In genomic region chr1:64470670-64471217, GRCh38 we compare ENCODE assay signal across 8 cellular contexts. TPM values are rescaled to one million over a fixed set of nuclear protein-coding genes. Genes with fewer than 3 reads are reported as not detected.
A peak's percentile ranks its signal among the peaks of the same experiment; 100 is the strongest.
DNase-seq lines count a peak whose midpoint lies in the region; ATAC-seq, FAIRE-seq and TF ChIP-seq lines count a peak whose summit lies in the region.

No MANE protein-coding gene starts in this region.

- H3K79me1 ChIP-seq in H1 (ENCODE audit: low read depth, low read length), result no peaks in the 10 kb centered on the region; the same call in 1 of the 2 replicates

- 0 out of 2 replicates have a peak overlapping the region, but pooled peaks have one; percentile 12 for H2BK15ac ChIP-seq in H1 (ENCODE audit: low read length)

- H3K4me3 ChIP-seq in H1 (ENCODE audit: extremely low read depth in 1 of 4, insufficient read depth in 2 of 4, low read depth in 3 of 4, low read length in 4 of 4) (peak overlapping the region; percentile 76 to 94 (median 90)), mononuclear cell (ENCODE audit: low read length) (peak overlapping the region; percentile 31), urinary bladder (ENCODE audit: low read depth, low read length) (peak overlapping the region; percentile 86)

- no peak for TF ChIP-seq EP300 in H1 (IDR thresholded peaks at IDR 0.05; ENCODE audit: borderline replicate concordance in 1 of 2, low read depth in 2 of 2, low read length in 2 of 2)

- peak overlapping the region; percentile 66 for H2BK120ac ChIP-seq in H1 (replicated peaks; ENCODE audit: low read depth, low read length)

- peak overlapping the region; percentile 78 for H3K56ac ChIP-seq in H1 (replicated peaks; ENCODE audit: insufficient read length, low read depth, low read length)

- peak overlapping the region; percentile 56 to 86 (median 72) for H3K9ac ChIP-seq in H1 (replicated peaks in 1 of 4; ENCODE audit: extremely low read depth in 1 of 4, low read depth in 3 of 4, low read length in 3 of 4)

- H3K23me2 ChIP-seq in H1 (ENCODE audit: low read depth, low read length), result peaks cover 24% of the 10 kb centered on the region

- no peaks in the 10 kb centered on the region for H3K9me3 Mint-ChIP-seq in activated CD8-positive, alpha-beta memory T cell treated with anti-CD3 and anti-CD28 coated beads, Interleukin-2, amount 10 ng/mL, durations not matched to agents 7 days and 5 days (ENCODE audit: low read depth)

- TF ChIP-seq CTCF in H1 (IDR thresholded peaks at IDR 0.05; ENCODE audit: control extremely low read depth in 1 of 3, insufficient read depth in 1 of 3, low read depth in 1 of 3, low read length in 3 of 3), result no peak

- H3K27ac Mint-ChIP-seq in activated CD8-positive, alpha-beta memory T cell treated with anti-CD3 and anti-CD28 coated beads, Interleukin-2, amount 10 ng/mL, durations not matched to agents 7 days and 5 days, result no peak overlapping the region

- no peak overlapping the region for H3K4ac ChIP-seq in H1 (replicated peaks; ENCODE audit: insufficient read length, low read depth, low read length)

- peak overlapping the region; percentile 60 for H3K4me3 Mint-ChIP-seq in activated CD8-positive, alpha-beta memory T cell treated with anti-CD3 and anti-CD28 coated beads, Interleukin-2, amount 10 ng/mL, durations not matched to agents 7 days and 5 days

- H3K27ac ChIP-seq in H1 (ENCODE audit: low read depth, low read length), result no peak overlapping the region
- H3K27ac ChIP-seq in urinary bladder (ENCODE audit: low read depth), result peak overlapping the region; percentile 82

- H4K20me1 ChIP-seq in H1 (replicated peaks in 1 of 2; ENCODE audit: control insufficient read depth in 1 of 2, insufficient read depth in 2 of 2, low read length in 2 of 2), result peaks cover 0 to 8% of the 10 kb centered on the region in 2 experiments

- H2BK5ac ChIP-seq in H1 (ENCODE audit: low read depth, low read length), result peak overlapping the region; percentile 80

- H3K4me2 ChIP-seq in H1 (ENCODE audit: insufficient read depth in 1 of 2, low read depth in 2 of 2, low read length in 2 of 2), result peak overlapping the region; percentile 77 to 81

- no peak overlapping the region for H3K23ac ChIP-seq in H1 (ENCODE audit: insufficient read length)

- no peak; a peak in 1 of 4 replicates for TF ChIP-seq RAD21 in H1 (IDR thresholded peaks at IDR 0.05 in 1 of 2, conservative IDR thresholded peaks at IDR 0.05 in 1 of 2; ENCODE audit: low read depth in 2 of 2, low read length in 2 of 2)

- H2BK20ac ChIP-seq in H1 (ENCODE audit: low read length), result peak overlapping the region; percentile 76

- no peak for FAIRE-seq in H1 (lab: Jason Lieb, UNC)

- H2AFZ ChIP-seq in H1 (ENCODE audit: low read length), result no peak overlapping the region

- H3K4me1 Mint-ChIP-seq in activated CD8-positive, alpha-beta memory T cell treated with anti-CD3 and anti-CD28 coated beads, Interleukin-2, amount 10 ng/mL, durations not matched to agents 7 days and 5 days, result peaks cover 10% of the 10 kb centered on the region

- no peak for TF ChIP-seq POLR2A in H1 (IDR thresholded peaks at IDR 0.05; ENCODE audit: control extremely low read depth in 1 of 2, low read depth in 2 of 2, low read length in 2 of 2)

- CTCF ChIA-PET in activated CD8-positive, alpha-beta memory T cell treated with anti-CD3 and anti-CD28 coated beads, Interleukin-2, amount 10 ng/mL, durations not matched to agents 7 days and 5 days (lab: Charles Lee), result no interaction called here
- CTCF ChIA-PET in H1 (lab: Charles Lee; ENCODE audit: partially characterized antibody), result interaction anchor here (1.5 kb wide), 1 partner anchor 18 kb away, joined by 3 read pairs; no protein-coding TSS in a partner anchor

- POLR2A ChIA-PET in H1 (lab: Charles Lee; ENCODE audit: partially characterized antibody), result interaction anchor here (1.4 to 3.6 kb wide), 4 partner anchors 18 to 35 kb away, joined by 4 to 27 read pairs (median 16); no protein-coding TSS in a partner anchor

- no peak for DNase-seq in activated CD8-positive, alpha-beta memory T cell treated with anti-CD3 and anti-CD28 coated beads, Interleukin-2, amount 10 ng/mL, durations not matched to agents 7 days and 5 days
- DNase-seq in activated CD8-positive, alpha-beta memory T cell treated with anti-CD3 and anti-CD28 coated beads, Interleukin-2, amount 50 U/mL, for 4 hours, result no peak
- DNase-seq in RPMI7951 (ENCODE audit: low read depth), result peak; percentile 16
- DNase-seq in H1 (ENCODE audit: low read depth in 1 of 2, low spot score in 2 of 2), result peak in 1 of 2 experiments; percentile 67
- no peak for DNase-seq in KG1 (lab: John Stamatoyannopoulos, UW)

- peak overlapping the region; percentile 56; the same call in 1 of the 2 replicates for H2BK12ac ChIP-seq in H1 (ENCODE audit: low read depth, low read length)

- H3K14ac ChIP-seq in H1 (ENCODE audit: insufficient read length), result no peak overlapping the region

- peak overlapping the region; percentile 57; the same call in 1 of the 2 replicates for H4K8ac ChIP-seq in H1 (ENCODE audit: extremely low read depth, insufficient read depth, low read length)

- H3K18ac ChIP-seq in H1 (ENCODE audit: extremely low read depth, low read length), result peak overlapping the region; percentile 93

- peaks cover 18 to 47% of the 10 kb centered on the region in 2 experiments for H3K79me2 ChIP-seq in H1 (ENCODE audit: control insufficient read depth in 1 of 2, insufficient read depth in 2 of 2, low read length in 2 of 2)

- H3K9me3 ChIP-seq in H1 (ENCODE audit: insufficient read depth in 2 of 2, low read depth in 1 of 2, low read length in 1 of 2) (no peaks in the 10 kb centered on the region), mononuclear cell (ENCODE audit: low read depth, low read length) (no peaks in the 10 kb centered on the region)

- peak; percentile 38 for ATAC-seq in activated CD8-positive, alpha-beta memory T cell treated with anti-CD3 and anti-CD28 coated beads, Interleukin-2, amount 10 ng/mL, durations not matched to agents 7 days and 5 days
- ATAC-seq in HG02798 (IDR thresholded peaks at IDR 0.05; ENCODE audit: poor library complexity, unreplicated experiment), result peak; percentile 18

- H3K4me1 ChIP-seq in H1 (replicated peaks in 1 of 4; ENCODE audit: control insufficient read depth in 3 of 4, insufficient read depth in 4 of 4, low read length in 3 of 4), result peaks cover 10 to 21% (median 14%) of the 10 kb centered on the region in 4 experiments
- H3K4me1 ChIP-seq in mononuclear cell (ENCODE audit: insufficient read depth, low read length), result peaks cover 20% of the 10 kb centered on the region
- no peaks in the 10 kb centered on the region for H3K4me1 ChIP-seq in urinary bladder (ENCODE audit: insufficient read depth)

- H3K36me3 ChIP-seq in H1 (ENCODE audit: control insufficient read depth in 2 of 4, insufficient read depth in 4 of 4, low read length in 3 of 4), result peaks cover 0 to 6% (median 0%) of the 10 kb centered on the region in 4 experiments; a peak in 1 of 8 replicates
- no peaks in the 10 kb centered on the region for H3K36me3 ChIP-seq in urinary bladder (ENCODE audit: insufficient read depth)

- no peak overlapping the region for H2AK5ac ChIP-seq in H1 (ENCODE audit: low read depth, low read length)

- H3K27me3 Mint-ChIP-seq in activated CD8-positive, alpha-beta memory T cell treated with anti-CD3 and anti-CD28 coated beads, Interleukin-2, amount 10 ng/mL, durations not matched to agents 7 days and 5 days, result peaks cover 58% of the 10 kb centered on the region

- peak overlapping the region; percentile 79 for H4K91ac ChIP-seq in H1 (replicated peaks; ENCODE audit: insufficient read length, low read length)

- H4K5ac ChIP-seq in H1 (ENCODE audit: insufficient read length, low read depth, low read length), result peak overlapping the region; percentile 68

- 1% methylated on average over 33 of the region's 41 CpGs; no CpG with 5 or more reads in 1 of the 2 experiments for WGBS in H1 (ENCODE audit: extremely low coverage in 1 of 2, insufficient coverage in 1 of 2, insufficient read length in 1 of 2, insufficient replicate concordance in 2 of 2, low coverage in 1 of 2, low lambda C conversion rate in 2 of 2, missing lambda C conversion rate in 1 of 2), 2 experiments
- under 1% methylated on average over 41 of the region's 41 CpGs for WGBS in urinary bladder

- H3K27me3 ChIP-seq in H1 (replicated peaks in 1 of 4; ENCODE audit: control insufficient read depth in 3 of 4, extremely low read depth in 1 of 4, insufficient read depth in 3 of 4, low read length in 3 of 4) (peaks cover 0 to 10% (median 2%) of the 10 kb centered on the region in 4 experiments; a peak in 3 of 7 replicates), mononuclear cell (ENCODE audit: insufficient read depth, low read length) (peaks cover 56% of the 10 kb centered on the region)

- no peaks in the 10 kb centered on the region for H3K36me3 Mint-ChIP-seq in activated CD8-positive, alpha-beta memory T cell treated with anti-CD3 and anti-CD28 coated beads, Interleukin-2, amount 10 ng/mL, durations not matched to agents 7 days and 5 days

TF ChIP-seq in H1, 55 proteins besides CTCF, POLR2A, EP300 and RAD21 (continues in another document):
- TF ChIP-seq RNF2 (IDR thresholded peaks at IDR 0.05; ENCODE audit: borderline replicate concordance, low read depth, low read length, missing control alignments, poor library complexity, severe bottlenecking), result peak; percentile 26
- TF ChIP-seq ASH2L (IDR thresholded peaks at IDR 0.05; ENCODE audit: low read length), result no peak
- no peak for TF ChIP-seq CHD2 (IDR thresholded peaks at IDR 0.05; ENCODE audit: low read length)
- no peak for TF ChIP-seq RFX5 (IDR thresholded peaks at IDR 0.05; ENCODE audit: borderline replicate concordance, low read depth, low read length)
- no peak for TF ChIP-seq SP4 (IDR thresholded peaks at IDR 0.05; ENCODE audit: low read length)
- no peak for TF ChIP-seq BRCA1 (IDR thresholded peaks at IDR 0.05; ENCODE audit: low read depth, low read length)
- TF ChIP-seq SP1 (IDR thresholded peaks at IDR 0.05; ENCODE audit: low read depth, low read length), result no peak
- TF ChIP-seq TBP (IDR thresholded peaks at IDR 0.05; ENCODE audit: low read depth, low read length), result no peak
- no peak for TF ChIP-seq SRF (IDR thresholded peaks at IDR 0.05; ENCODE audit: low read depth, low read length)

RNA-seq across cellular contexts. Expression of gene CACHD1, which starts 0.8 kb away (rescaled TPM):
- under 1 TPM; 0.06 to 0.07 TPM for total RNA-seq in activated CD8-positive, alpha-beta memory T cell treated with anti-CD3 and anti-CD28 coated beads, Interleukin-2, amount 10 ng/mL, durations not matched to agents 7 days and 5 days
- 0.98 and 1.2 TPM in 2 replicates for total RNA-seq in RPMI7951 (2014; rRNA removed; shearing (Covaris generic))
- total RNA-seq in H1 (2021; fragmentation: NEBNext Ultra II Directional; extraction: Animal tissue kit (Norgen Biotek cat#: 25700)), result 42.5 and 44.7 TPM in 2 replicates
- 22.2 and 26.4 TPM in 2 replicates for polyA plus RNA-seq in H1 (2011; rRNA removed)
- 24.2 TPM for polyA plus RNA-seq in H1 (2011; cell fraction: cytosol; rRNA removed)
- polyA plus RNA-seq in H1 (2011; cell fraction: nucleus; rRNA removed), result 42.0 TPM
- 28.5 to 35.1 TPM (median 34.0 TPM) in 4 replicates for polyA plus RNA-seq in H1 (2012, experiment 1 of 2)
- polyA plus RNA-seq in H1 (2012, experiment 2 of 2), result 2.8 TPM
- polyA plus RNA-seq in H1 (2013, experiment 1 of 2), result 33.0 TPM
- 31.4 TPM for polyA plus RNA-seq in H1 (2013, experiment 2 of 2)
- 71.1 and 85.3 TPM in 2 replicates for polyA minus RNA-seq in H1 (2011; rRNA and poly(A)+ RNA removed)
- polyA minus RNA-seq in H1 (2011; cell fraction: cytosol; rRNA and poly(A)+ RNA removed), result 39.4 TPM
- 70.3 TPM for polyA minus RNA-seq in H1 (2011; cell fraction: nucleus; rRNA and poly(A)+ RNA removed)
- 1.4 TPM for total RNA-seq in mononuclear cell
- 22.3 TPM for total RNA-seq in urinary bladder
- 7.5 TPM for polyA plus RNA-seq in urinary bladder

Comparison
In these comparisons a context has a peak if more than half of its experiments do, and no peak if none do; other contexts are left out.
1. H3K4me3 ChIP-seq: peak in every context shown above with its lines; median percentile 90 in H1; 86 in urinary bladder; 31 in mononuclear cell.